Comparison of ENCODE assay signal across 15 cellular contexts in genomic region chr3:190265795-190266194, GRCh38. TPM values are rescaled to one million over a fixed set of nuclear protein-coding genes. Genes with fewer than 3 reads are reported as not detected.
A peak's percentile ranks its signal among the peaks of the same experiment; 100 is the strongest.
DNase-seq lines count a peak whose midpoint lies in the region; ATAC-seq and TF ChIP-seq lines count a peak whose summit lies in the region.
"Had no signal": no experiment of that assay in that cellular context is flagged by ENCODE, and none has a peak within 500 bp of the region (broad histone marks: within the 10 kb centered on the region; RNA-seq: fewer than 3 reads in every experiment).

No MANE protein-coding gene starts in this region.

- no peaks in the 10 kb centered on the region for H3K36me3 Mint-ChIP-seq in activated CD4-positive, alpha-beta memory T cell treated with anti-CD3 and anti-CD28 coated beads, Interleukin-2, amount 10 ng/mL, durations not matched to agents 7 days and 5 days (ENCODE audit: low read depth)
- H3K36me3 Mint-ChIP-seq: stimulated activated naive B cell treated with anti-CD40 and anti-IgM and Interleukin-4, amounts not matched to agents 10 μg/mL and 1 μg/mL and 100 μg/mL, for 72 hours had no signal

- ATAC-seq in HG02571 (IDR thresholded peaks at IDR 0.05; ENCODE audit: unreplicated experiment): no peak
- ATAC-seq: stimulated activated naive B cell treated with anti-CD40 and anti-IgM and Interleukin-4, amounts not matched to agents 10 μg/mL and 1 μg/mL and 100 μg/mL, for 72 hours had no signal

- no peaks in the 10 kb centered on the region for H3K4me1 Mint-ChIP-seq in activated CD4-positive, alpha-beta memory T cell treated with anti-CD3 and anti-CD28 coated beads, Interleukin-2, amount 10 ng/mL, durations not matched to agents 7 days and 5 days
- H3K4me1 Mint-ChIP-seq: stimulated activated naive B cell treated with anti-CD40 and anti-IgM and Interleukin-4, amounts not matched to agents 10 μg/mL and 1 μg/mL and 100 μg/mL, for 72 hours had no signal

- TF ChIP-seq CTCF in RWPE1 (conservative IDR thresholded peaks at IDR 0.05; ENCODE audit: low read depth) (no peak), fibroblast of pulmonary artery (IDR thresholded peaks at IDR 0.05; ENCODE audit: low read length, missing control alignments) (no peak)

- H3K27ac ChIP-seq in RWPE1: no peak overlapping the region
- H3K27ac ChIP-seq: VCaP had no signal

- POLR2A ChIA-PET in RWPE1 (lab: Yijun Ruan, JAX; ENCODE audit: low non-redundant PET): no interaction called here
- POLR2A ChIA-PET in activated CD4-positive, alpha-beta memory T cell treated with anti-CD3 and anti-CD28 coated beads, Interleukin-2, amount 10 ng/mL, durations not matched to agents 7 days and 5 days (lab: Charles Lee): no interaction called here

- H3K27me3 Mint-ChIP-seq in activated CD4-positive, alpha-beta memory T cell treated with anti-CD3 and anti-CD28 coated beads, Interleukin-2, amount 10 ng/mL, durations not matched to agents 7 days and 5 days: peaks cover 2% of the 10 kb centered on the region
- H3K27me3 Mint-ChIP-seq: stimulated activated naive B cell treated with anti-CD40 and anti-IgM and Interleukin-4, amounts not matched to agents 10 μg/mL and 1 μg/mL and 100 μg/mL, for 72 hours had no signal

- H3K4me3 ChIP-seq in fibroblast of pulmonary artery (replicated peaks; ENCODE audit: low read depth, low read length) (no peak overlapping the region), skeletal muscle cell (ENCODE audit: low read depth, low read length) (no peak overlapping the region)

- H3K27ac Mint-ChIP-seq in activated CD4-positive, alpha-beta memory T cell treated with anti-CD3 and anti-CD28 coated beads, Interleukin-2, amount 10 ng/mL, durations not matched to agents 7 days and 5 days: no peak overlapping the region
- H3K27ac Mint-ChIP-seq: stimulated activated naive B cell treated with anti-CD40 and anti-IgM and Interleukin-4, amounts not matched to agents 10 μg/mL and 1 μg/mL and 100 μg/mL, for 72 hours had no signal

- H3K9me3 Mint-ChIP-seq in activated CD4-positive, alpha-beta memory T cell treated with anti-CD3 and anti-CD28 coated beads, Interleukin-2, amount 10 ng/mL, durations not matched to agents 7 days and 5 days: no peaks in the 10 kb centered on the region

- peak; percentile 77 for DNase-seq in H4 (ENCODE audit: low spot score)
- peak; percentile 87 for DNase-seq in RWPE1 (ENCODE audit: low spot score)
- peak; percentile 72 for DNase-seq in fibroblast of pulmonary artery (ENCODE audit: low read depth)
- peak; percentile 58 for DNase-seq in skeletal muscle cell (ENCODE audit: low read depth)
- no peak for DNase-seq in activated CD4-positive, alpha-beta memory T cell treated with anti-CD3 and anti-CD28 coated beads, Interleukin-2, amount 10 ng/mL, durations not matched to agents 7 days and 5 days
- DNase-seq in superior temporal gyrus (ENCODE audit: extremely low spot score): no peak
- no peak for DNase-seq in NCI-H2029 (lab: John Stamatoyannopoulos, UW)
- DNase-seq: activated effector memory CD4-positive, alpha-beta T cell treated with Interleukin-2 at 50 U/mL for 16 hours; COR-L47; dermis blood vessel endothelial cell; hippocampal formation; NCI-H1092 treated with DMSO at 0.1 percent for 48 hours; stimulated activated naive B cell treated with anti-CD40 and anti-IgM and Interleukin-4, amounts not matched to agents 10 μg/mL and 1 μg/mL and 100 μg/mL, for 72 hours had no signal

- CTCF ChIA-PET in RWPE1 (lab: Yijun Ruan, JAX): interaction anchor here (1.1 kb wide), 1 partner anchor 41 kb away, joined by 5 read pairs; no protein-coding TSS in a partner anchor
- CTCF ChIA-PET in activated CD4-positive, alpha-beta memory T cell treated with anti-CD3 and anti-CD28 coated beads, Interleukin-2, amount 10 ng/mL, durations not matched to agents 7 days and 5 days (lab: Charles Lee): no interaction called here

- no peak overlapping the region for H3K4me3 Mint-ChIP-seq in activated CD4-positive, alpha-beta memory T cell treated with anti-CD3 and anti-CD28 coated beads, Interleukin-2, amount 10 ng/mL, durations not matched to agents 7 days and 5 days
- H3K4me3 Mint-ChIP-seq: stimulated activated naive B cell treated with anti-CD40 and anti-IgM and Interleukin-4, amounts not matched to agents 10 μg/mL and 1 μg/mL and 100 μg/mL, for 72 hours had no signal

RNA-seq across cellular contexts. Expression of gene CLDN1, which starts 56.5 kb away (rescaled TPM):
- total RNA-seq in H4 (2014; rRNA removed; shearing (Covaris generic)): 0.12 and 0.14 TPM in 2 replicates
- not detected for total RNA-seq in activated CD4-positive, alpha-beta memory T cell treated with anti-CD3 and anti-CD28 coated beads, Interleukin-2, amount 10 ng/mL, durations not matched to agents 7 days and 5 days

Comparison
In these comparisons a context has a peak if more than half of its experiments do, and no peak if none do; other contexts are left out.
1. DNase-seq: peak in H4 (single experiment), RWPE1 (single experiment), fibroblast of pulmonary artery (single experiment) and skeletal muscle cell (single experiment); none in activated CD4-positive, alpha-beta memory T cell treated with anti-CD3 and anti-CD28 coated beads, Interleukin-2, amount 10 ng/mL, durations not matched to agents 7 days and 5 days (single experiment), superior temporal gyrus (single experiment) and NCI-H2029 (single experiment).